In genomic region chr18:47418746-47419145, GRCh38 we compare ENCODE assay signal across 21 cellular contexts.
DNase-seq lines count a peak whose midpoint lies in the region; ATAC-seq, FAIRE-seq and TF ChIP-seq lines count a peak whose summit lies in the region.
"Had no signal": no experiment of that assay in that cellular context is flagged by ENCODE, and none has a peak within 500 bp of the region (broad histone marks: within the 10 kb centered on the region; RNA-seq: fewer than 3 reads in every experiment).

No MANE protein-coding gene starts in this region.

- H3K9me3 ChIP-seq in K562 (replicated peaks; ENCODE audit: control insufficient read depth, insufficient read depth, low read depth, low read length) (no peaks in the 10 kb centered on the region), mesenchymal stem cell (ENCODE audit: control insufficient read depth, low read length) (no peaks in the 10 kb centered on the region), H9 (ENCODE audit: control insufficient read depth, low read depth, low read length) (no peaks in the 10 kb centered on the region)
- H3K9me3 ChIP-seq: BE2C, neutrophil, upper lobe of left lung had no signal

- 4% methylated on average over 3 of the region's 3 CpGs for WGBS in K562 (ENCODE audit: insufficient coverage, low coverage, missing lambda C conversion rate)
- WGBS in mesenchymal stem cell, result 58% methylated on average over 3 of the region's 3 CpGs
- no CpG with 5 or more reads among the region's 3 CpGs for WGBS in H9 (ENCODE audit: extremely low coverage, insufficient read length, low lambda C conversion rate)

- no peak overlapping the region for H3K27ac ChIP-seq in K562 (ENCODE audit: extremely low read depth, low read depth, low read length)
- no peak overlapping the region for H3K27ac ChIP-seq in mesenchymal stem cell (ENCODE audit: low read length, poor library complexity, severe bottlenecking)
- no peak overlapping the region for H3K27ac ChIP-seq in H9 (ENCODE audit: insufficient read length, low read depth, low read length)
- H3K27ac ChIP-seq in dorsolateral prefrontal cortex, result no peak overlapping the region
- H3K27ac ChIP-seq: neutrophil, upper lobe of left lung had no signal

- no peak overlapping the region for H2AFZ ChIP-seq in K562 (ENCODE audit: low read depth, low read length)
- no peak overlapping the region for H2AFZ ChIP-seq in mesenchymal stem cell (ENCODE audit: low read depth, low read length)
- H2AFZ ChIP-seq in H9 (ENCODE audit: low read length), result no peak overlapping the region

- H3K4me3 Mint-ChIP-seq in HFFc6 (no peak overlapping the region), H9 (no peak overlapping the region)
- H3K4me3 Mint-ChIP-seq: activated CD4-positive, alpha-beta T cell treated with anti-CD3 and anti-CD28 coated beads for 36 hours; immature natural killer cell; T-helper 2 cell treated with Interferon-gamma antibody and Interleukin-4, amounts not matched to agents 5 μg/mL and 100 μg/mL, for 36 hours had no signal

- no peak overlapping the region for H4K91ac ChIP-seq in mesenchymal stem cell (ENCODE audit: low read length)
- no peak overlapping the region for H4K91ac ChIP-seq in H9 (ENCODE audit: insufficient read length, low read depth, low read length)

- no TSS peak for BruUV-seq in K562 (replicated peaks; lab: Mats Ljungman, UMichigan)

- no peak for ATAC-seq in K562
- ATAC-seq in GM19328 (IDR thresholded peaks at IDR 0.05; ENCODE audit: unreplicated experiment), result no peak
- ATAC-seq: activated CD4-positive, alpha-beta T cell treated with anti-CD3 and anti-CD28 coated beads for 36 hours had no signal

- no peak overlapping the region for H3K14ac ChIP-seq in mesenchymal stem cell (ENCODE audit: low read length in 2 of 2)
- H3K14ac ChIP-seq in H9 (ENCODE audit: insufficient read depth, low read length), result no peak overlapping the region

- peaks cover 4% of the 10 kb centered on the region; the same call in 1 of the 2 replicates for H3K4me1 Mint-ChIP-seq in HFFc6 (ENCODE audit: low read depth)
- H3K4me1 Mint-ChIP-seq in H9, result peaks cover 38 to 50% of the 10 kb centered on the region in 2 experiments
- H3K4me1 Mint-ChIP-seq: activated CD4-positive, alpha-beta T cell treated with anti-CD3 and anti-CD28 coated beads for 36 hours; immature natural killer cell had no signal

- peak; percentile 62 for DNase-seq in AG10803 (ENCODE audit: low read depth)
- peak; percentile 60 for DNase-seq in HFFc6
- DNase-seq in K562 (ENCODE audit: extremely low read depth in 1 of 4, low spot score in 3 of 4), result no peak
- peak; percentile 6 for DNase-seq in mesenchymal stem cell
- DNase-seq in stimulated activated naive CD4-positive, alpha-beta T cell treated with Interleukin-2 at 50 U/mL for 16 hours (lab: John Stamatoyannopoulos, UW), result no peak
- no peak for DNase-seq in H9
- DNase-seq in dorsolateral prefrontal cortex, result no peak
- DNase-seq: activated CD4-positive, alpha-beta T cell treated with anti-CD3 and anti-CD28 coated beads for 36 hours; activated CD8-positive, alpha-beta memory T cell treated with anti-CD3 and anti-CD28 coated beads, Interleukin-2, amount 50 U/mL, for 48 hours; activated naive CD4-positive, alpha-beta T cell treated with anti-CD3 and anti-CD28 coated beads, Interleukin-2, amount 50 U/mL, for 16 hours; BE2C; DMS153; H7; immature natural killer cell; NCI-H1930; Right ventricle myocardium superior; stimulated activated CD4-positive, alpha-beta T cell treated with anti-CD3 and anti-CD28 coated beads, Interleukin-4, amount 100 ng/mL, for 4 hours; upper lobe of left lung had no signal

- in situ Hi-C loops in K562 (cut with MboI), result no loop called here

- H3K36me3 Mint-ChIP-seq in HFFc6 (ENCODE audit: low read depth) (no peaks in the 10 kb centered on the region), H9 (ENCODE audit: insufficient read depth in 1 of 3, low read depth in 3 of 3) (no peaks in the 10 kb centered on the region)
- H3K36me3 Mint-ChIP-seq: immature natural killer cell had no signal

- H2BK12ac ChIP-seq in mesenchymal stem cell (ENCODE audit: low read length in 2 of 2) (no peak overlapping the region), H9 (ENCODE audit: insufficient read length, low read depth, low read length) (no peak overlapping the region)

- H3K9me1 ChIP-seq in K562 (ENCODE audit: control insufficient read depth, insufficient read depth, low read length), result no peaks in the 10 kb centered on the region

- intact Hi-C loops in K562 (cut with micrococcal nuclease) (no loop called here), dorsolateral prefrontal cortex (cut with DNase I) (no loop called here)

- CTCF ChIA-PET in K562 (lab: Yijun Ruan, JAX; ENCODE audit: low intra/inter-chr PET ratio), result no interaction called here

- FAIRE-seq in K562 (lab: Jason Lieb, UNC), result no peak

- H3T11ph ChIP-seq in H9 (ENCODE audit: low read length), result no peak overlapping the region

- H4K8ac ChIP-seq in mesenchymal stem cell (ENCODE audit: low read length) (no peak overlapping the region), H9 (replicated peaks; ENCODE audit: insufficient read length, low read depth, low read length) (no peak overlapping the region)

- no peak for TF ChIP-seq CTCF in AG10803 (conservative IDR thresholded peaks at IDR 0.05; ENCODE audit: low read length)
- no peak for TF ChIP-seq CTCF in HFFc6 (IDR thresholded peaks at IDR 0.05)
- TF ChIP-seq CTCF in K562 (IDR thresholded peaks at IDR 0.05 in 2 of 3, conservative IDR thresholded peaks at IDR 0.05 in 1 of 3; ENCODE audit: insufficient read depth in 2 of 3, low read depth in 1 of 3, low read length in 3 of 3), result no peak
- TF ChIP-seq CTCF in H9 (conservative IDR thresholded peaks at IDR 0.05), result no peak
- TF ChIP-seq CTCF in dorsolateral prefrontal cortex (IDR thresholded peaks at IDR 0.05 in 54 of 56, conservative IDR thresholded peaks at IDR 0.05 in 2 of 56; ENCODE audit: low read depth in 1 of 56, partially characterized antibody in 56 of 56), result no peak

- H3K9ac ChIP-seq in K562 (ENCODE audit: insufficient read depth in 1 of 2, low read depth in 2 of 2, low read length in 2 of 2) (no peak overlapping the region), mesenchymal stem cell (ENCODE audit: low read length) (peak overlapping the region; percentile 77), H9 (ENCODE audit: extremely low read depth, insufficient read length, low read length) (no peak overlapping the region)

- no peak for TF ChIP-seq RAD21 in K562 (CRISPR knock-in tag; conservative IDR thresholded peaks at IDR 0.05 in 1 of 2, IDR thresholded peaks at IDR 0.05 in 1 of 2)

- H3K56ac ChIP-seq in H9 (ENCODE audit: insufficient read length, low read depth, low read length), result no peak overlapping the region

- H3K9me3 Mint-ChIP-seq in HFFc6 (peaks cover 25% of the 10 kb centered on the region), H9 (no peaks in the 10 kb centered on the region; a peak in 1 of 5 replicates)
- H3K9me3 Mint-ChIP-seq: T-helper 2 cell treated with Interferon-gamma antibody and Interleukin-4, amounts not matched to agents 5 μg/mL and 100 μg/mL, for 36 hours had no signal

- no peak for TF ChIP-seq POLR2A in K562 (conservative IDR thresholded peaks at IDR 0.05)

- H3K36me3 ChIP-seq in K562 (ENCODE audit: control insufficient read depth, insufficient read depth, low read length), result no peaks in the 10 kb centered on the region
- H3K36me3 ChIP-seq in mesenchymal stem cell (ENCODE audit: control insufficient read depth in 1 of 2, insufficient read depth in 2 of 2, low read depth in 1 of 2, low read length in 2 of 2), result no peaks in the 10 kb centered on the region
- H3K36me3 ChIP-seq: BE2C, neutrophil, upper lobe of left lung had no signal

- H3K23ac ChIP-seq in mesenchymal stem cell (ENCODE audit: low read length in 2 of 2) (no peak overlapping the region), H9 (ENCODE audit: insufficient read length, low read depth, low read length) (no peak overlapping the region)

- no peak overlapping the region for H3K18ac ChIP-seq in mesenchymal stem cell (ENCODE audit: low read depth in 1 of 2, low read length in 2 of 2)
- H3K18ac ChIP-seq in H9 (ENCODE audit: insufficient read length, low read depth, low read length), result no peak overlapping the region

- H2AK5ac ChIP-seq in mesenchymal stem cell (ENCODE audit: low read length, severe bottlenecking) (no peak overlapping the region), H9 (ENCODE audit: insufficient read length, low read length) (no peak overlapping the region)

- H3K27me3 Mint-ChIP-seq in HFFc6 (ENCODE audit: insufficient read depth) (peaks cover 2% of the 10 kb centered on the region; the same call in 1 of the 2 replicates), H9 (ENCODE audit: low read depth) (peaks cover 89% of the 10 kb centered on the region)

- H3K27ac Mint-ChIP-seq in HFFc6 (no peak overlapping the region; the same call in 1 of the 2 replicates), H9 (no peak overlapping the region)
- H3K27ac Mint-ChIP-seq: activated CD4-positive, alpha-beta T cell treated with anti-CD3 and anti-CD28 coated beads for 36 hours; immature natural killer cell; T-helper 2 cell treated with Interferon-gamma antibody and Interleukin-4, amounts not matched to agents 5 μg/mL and 100 μg/mL, for 36 hours had no signal

- no peak overlapping the region for H3K4me2 ChIP-seq in K562 (ENCODE audit: insufficient read depth, low read length)
- H3K4me2 ChIP-seq in mesenchymal stem cell (ENCODE audit: low read length, poor library complexity, severe bottlenecking), result no peak overlapping the region
- H3K4me2 ChIP-seq in H9 (ENCODE audit: insufficient read depth, insufficient read length, low read length), result no peak overlapping the region

- H3K4ac ChIP-seq in mesenchymal stem cell (ENCODE audit: low read depth in 1 of 2, low read length in 2 of 2) (no peak overlapping the region), H9 (ENCODE audit: low read depth, low read length) (no peak overlapping the region)

- no peaks in the 10 kb centered on the region; a peak in 1 of 5 replicates for H3K27me3 ChIP-seq in K562 (ENCODE audit: control insufficient read depth in 2 of 2, insufficient read depth in 2 of 2, low read length in 2 of 2)
- peaks cover 0 to 2% of the 10 kb centered on the region in 2 experiments for H3K27me3 ChIP-seq in mesenchymal stem cell (ENCODE audit: control insufficient read depth in 1 of 2, insufficient read depth in 1 of 2, low read length in 2 of 2)
- H3K27me3 ChIP-seq in H9 (ENCODE audit: insufficient read depth, low read length), result peaks cover 28% of the 10 kb centered on the region; the same call in 1 of the 2 replicates
- peaks cover 0 to 52% (median 22%) of the 10 kb centered on the region in 45 donors for H3K27me3 ChIP-seq in dorsolateral prefrontal cortex
- H3K27me3 ChIP-seq: BE2C, neutrophil, upper lobe of left lung had no signal

- H4K5ac ChIP-seq in H9 (ENCODE audit: insufficient read length, low read depth, low read length), result no peak overlapping the region

- no peaks in the 10 kb centered on the region for H3K79me2 ChIP-seq in K562 (ENCODE audit: control insufficient read depth, insufficient read depth, low read length)
- no peaks in the 10 kb centered on the region for H3K79me2 ChIP-seq in H9 (ENCODE audit: insufficient read depth, low read length)

- H4K20me1 ChIP-seq in K562 (replicated peaks; ENCODE audit: control insufficient read depth, insufficient read depth, low read length), result no peaks in the 10 kb centered on the region
- no peaks in the 10 kb centered on the region for H4K20me1 ChIP-seq in H9 (ENCODE audit: control insufficient read depth, insufficient read depth, insufficient read length)

- no peaks in the 10 kb centered on the region for H3K23me2 ChIP-seq in H9 (ENCODE audit: insufficient read length, low read depth, low read length, poor library complexity, severe bottlenecking)

- no peak for TF ChIP-seq EP300 in K562 (IDR thresholded peaks at IDR 0.05; ENCODE audit: low read length)

- H2BK15ac ChIP-seq in mesenchymal stem cell (ENCODE audit: low read depth, poor library complexity, severe bottlenecking), result no peak overlapping the region
- H2BK15ac ChIP-seq in H9 (ENCODE audit: low read depth, low read length), result no peak overlapping the region

- no peaks in the 10 kb centered on the region; a peak in 1 of 5 replicates for H3K4me1 ChIP-seq in K562 (replicated peaks in 1 of 2; ENCODE audit: control insufficient read depth in 2 of 2, insufficient read depth in 2 of 2, low read length in 2 of 2)
- no peaks in the 10 kb centered on the region for H3K4me1 ChIP-seq in mesenchymal stem cell (ENCODE audit: control insufficient read depth, insufficient read depth, low read depth, low read length)
- 0 out of 2 replicates have a peak, but pooled peaks cover 6% of the 10 kb centered on the region for H3K4me1 ChIP-seq in H9 (ENCODE audit: insufficient read depth, low read length)
- H3K4me1 ChIP-seq: BE2C, upper lobe of left lung had no signal

- POLR2A ChIA-PET in K562 (lab: Yijun Ruan, JAX), result interaction anchor here (0.6 kb wide), 1 partner anchor 93 kb away, joined by 3 read pairs; no protein-coding TSS in a partner anchor

- H3K4me3 ChIP-seq in AG10803 (ENCODE audit: low read length) (no peak overlapping the region), K562 (no peak overlapping the region), mesenchymal stem cell (ENCODE audit: insufficient read depth in 1 of 2, low read depth in 1 of 2, low read length in 2 of 2) (peak overlapping the region in 1 of 2 experiments; percentile 56), dorsolateral prefrontal cortex (no peak overlapping the region)
- H3K4me3 ChIP-seq: upper lobe of left lung had no signal

- H2BK120ac ChIP-seq in mesenchymal stem cell (ENCODE audit: low read depth, low read length), result no peak overlapping the region
- no peak overlapping the region for H2BK120ac ChIP-seq in H9 (ENCODE audit: low read depth, low read length, poor library complexity, severe bottlenecking)

- no peak overlapping the region for H2BK20ac ChIP-seq in H9 (ENCODE audit: low read depth, low read length, poor library complexity, severe bottlenecking)

- H2BK5ac ChIP-seq in mesenchymal stem cell (ENCODE audit: low read depth, low read length, poor library complexity, severe bottlenecking) (no peak overlapping the region), H9 (ENCODE audit: insufficient read length, low read length) (no peak overlapping the region)

- H3K79me1 ChIP-seq in mesenchymal stem cell (replicated peaks; ENCODE audit: low read length, poor library complexity, severe bottlenecking), result no peaks in the 10 kb centered on the region
- no peaks in the 10 kb centered on the region for H3K79me1 ChIP-seq in H9 (ENCODE audit: insufficient read depth, low read depth, low read length, poor library complexity, severe bottlenecking)

Comparison
In these comparisons a context has a peak if more than half of its experiments do, and no peak if none do; other contexts are left out.
1. DNase-seq: peak in AG10803 (single experiment), HFFc6 (single experiment) and mesenchymal stem cell (single experiment); none in K562 (0 of 4), stimulated activated naive CD4-positive, alpha-beta T cell treated with Interleukin-2 at 50 U/mL for 16 hours (single experiment), H9 (single experiment) and dorsolateral prefrontal cortex (0 of 10).